ENCODE assay signal across 20 cellular contexts in genomic region chr2:69588945-69589344, GRCh38. TPM values are rescaled to one million over a fixed set of nuclear protein-coding genes. Genes with fewer than 3 reads are reported as not detected.
DNase-seq lines count a peak whose midpoint lies in the region; ATAC-seq and TF ChIP-seq lines count a peak whose summit lies in the region.
"Had no signal": no experiment of that assay in that cellular context is flagged by ENCODE, and none has a peak within 500 bp of the region (broad histone marks: within the 10 kb centered on the region; RNA-seq: fewer than 3 reads in every experiment).

No MANE protein-coding gene starts in this region.

- no peak overlapping the region for H3K27ac ChIP-seq in liver (ENCODE audit: low read depth in 1 of 2, low read length in 2 of 2)
- H3K27ac ChIP-seq: esophagus muscularis mucosa, left lung had no signal

- peak; percentile 10 to 22 for TF ChIP-seq RAD21 in liver (IDR thresholded peaks at IDR 0.05)

- no peak overlapping the region for H3K9ac ChIP-seq in liver (ENCODE audit: low read depth in 1 of 2, low read length in 2 of 2)

- DNase-seq in stimulated activated naive CD8-positive, alpha-beta T cell treated with anti-CD3 and anti-CD28 coated beads, Interleukin-15, Interleukin-2, amounts not matched to agents 100 U/mL and 50 U/mL, for 24 hours = no peak
- DNase-seq in NCI-H2227 treated with DMSO at 0.1 percent for 48 hours (lab: John Stamatoyannopoulos, UW) (no peak), endothelial cell (ENCODE audit: low spot score) (no peak)
- DNase-seq: activated CD4-positive, alpha-beta T cell treated with anti-CD3 and anti-CD28 coated beads, Interleukin-2, amount 10 ng/mL, durations not matched to agents 7 days and 5 days; AML-193; amniotic stem cell; left lung; NCI-H1092 treated with DMSO at 0.1 percent for 48 hours; NCI-H2107; NCI-H524; nucleus accumbens; stimulated activated naive B cell treated with anti-CD40 and anti-IgM and Interleukin-4, amounts not matched to agents 10 μg/mL and 1 μg/mL and 100 μg/mL, for 72 hours had no signal

- H3K4me3 Mint-ChIP-seq in stimulated activated naive CD8-positive, alpha-beta T cell treated with anti-CD3 and anti-CD28 coated beads, Interleukin-15, Interleukin-2, amounts not matched to agents 100 ng/mL and 50 ng/mL, for 24 hours = no peak overlapping the region
- peak overlapping the region; percentile 44 for H3K4me3 Mint-ChIP-seq in activated T-helper 17 cell treated with anti-CD3 and anti-CD28 coated beads, Interleukin-2, amount 50 U/mL, for 72 hours
- H3K4me3 Mint-ChIP-seq in endothelial cell (ENCODE audit: unreplicated experiment) = no peak overlapping the region
- H3K4me3 Mint-ChIP-seq: activated CD4-positive, alpha-beta T cell treated with anti-CD3 and anti-CD28 coated beads, Interleukin-2, amount 10 ng/mL, durations not matched to agents 7 days and 5 days; GM23338; stimulated activated naive B cell treated with anti-CD40 and anti-IgM and Interleukin-4, amounts not matched to agents 10 μg/mL and 1 μg/mL and 100 μg/mL, for 72 hours; type B pancreatic cell had no signal

- H3K4me1 ChIP-seq in liver (ENCODE audit: control insufficient read depth in 4 of 4, insufficient read depth in 4 of 4, low read length in 3 of 4) = peaks cover 0 to 5% (median 3%) of the 10 kb centered on the region in 4 donors

- H3K4me3 ChIP-seq in liver (ENCODE audit: low read depth in 1 of 3, low read length in 3 of 3) = no peak overlapping the region
- H3K4me3 ChIP-seq: esophagus muscularis mucosa, GM23338, left lung had no signal

- H3K9me3 ChIP-seq in liver (ENCODE audit: control insufficient read depth in 4 of 4, low read length in 3 of 4) = no peaks in the 10 kb centered on the region
- H3K9me3 ChIP-seq: esophagus muscularis mucosa, left lung had no signal

- H3K36me3 Mint-ChIP-seq in stimulated activated naive CD8-positive, alpha-beta T cell treated with anti-CD3 and anti-CD28 coated beads, Interleukin-15, Interleukin-2, amounts not matched to agents 100 ng/mL and 50 ng/mL, for 24 hours (ENCODE audit: low read depth) = peaks cover 3% of the 10 kb centered on the region
- peaks cover 12% of the 10 kb centered on the region for H3K36me3 Mint-ChIP-seq in activated T-helper 17 cell treated with anti-CD3 and anti-CD28 coated beads, Interleukin-2, amount 50 U/mL, for 72 hours (ENCODE audit: low read depth)
- no peaks in the 10 kb centered on the region for H3K36me3 Mint-ChIP-seq in endothelial cell (ENCODE audit: low read depth, unreplicated experiment)
- H3K36me3 Mint-ChIP-seq: stimulated activated naive B cell treated with anti-CD40 and anti-IgM and Interleukin-4, amounts not matched to agents 10 μg/mL and 1 μg/mL and 100 μg/mL, for 72 hours; type B pancreatic cell had no signal

- TF ChIP-seq CTCF in liver (IDR thresholded peaks at IDR 0.05; ENCODE audit: low read depth, low read length, missing input control) = no peak
- no peak for TF ChIP-seq CTCF in endothelial cell (IDR thresholded peaks at IDR 0.05; ENCODE audit: unreplicated experiment)

- no peaks in the 10 kb centered on the region for H3K27me3 ChIP-seq in liver (ENCODE audit: control insufficient read depth in 4 of 4, insufficient read depth in 4 of 4, low read length in 3 of 4)
- H3K27me3 ChIP-seq: esophagus muscularis mucosa, left lung had no signal

- ATAC-seq in stimulated activated naive CD8-positive, alpha-beta T cell treated with anti-CD3 and anti-CD28 coated beads, Interleukin-15, Interleukin-2, amounts not matched to agents 100 U/mL and 50 U/mL, for 24 hours = no peak
- no peak for ATAC-seq in activated T-helper 17 cell treated with anti-CD3 and anti-CD28 coated beads, Interleukin-2, amount 50 U/mL, for 72 hours (replicated peaks)
- ATAC-seq in HG02759 (IDR thresholded peaks at IDR 0.05; ENCODE audit: unreplicated experiment) (no peak), HG03442 (IDR thresholded peaks at IDR 0.05; ENCODE audit: unreplicated experiment) (no peak)
- ATAC-seq: left lung; stimulated activated naive B cell treated with anti-CD40 and anti-IgM and Interleukin-4, amounts not matched to agents 10 μg/mL and 1 μg/mL and 100 μg/mL, for 72 hours had no signal

- H3K36me3 ChIP-seq in liver (ENCODE audit: control insufficient read depth in 4 of 4, insufficient read depth in 3 of 4, low read depth in 1 of 4, low read length in 3 of 4) = no peaks in the 10 kb centered on the region
- H3K36me3 ChIP-seq: esophagus muscularis mucosa, left lung had no signal

- peaks cover 80% of the 10 kb centered on the region for H3K4me1 Mint-ChIP-seq in stimulated activated naive CD8-positive, alpha-beta T cell treated with anti-CD3 and anti-CD28 coated beads, Interleukin-15, Interleukin-2, amounts not matched to agents 100 ng/mL and 50 ng/mL, for 24 hours (ENCODE audit: low read depth)
- H3K4me1 Mint-ChIP-seq in activated T-helper 17 cell treated with anti-CD3 and anti-CD28 coated beads, Interleukin-2, amount 50 U/mL, for 72 hours = peaks cover 63% of the 10 kb centered on the region
- peaks cover 18% of the 10 kb centered on the region for H3K4me1 Mint-ChIP-seq in endothelial cell (ENCODE audit: unreplicated experiment)

- 61% methylated on average over 6 of the region's 6 CpGs for WGBS in liver

- no peaks in the 10 kb centered on the region for H3K27me3 Mint-ChIP-seq in stimulated activated naive CD8-positive, alpha-beta T cell treated with anti-CD3 and anti-CD28 coated beads, Interleukin-15, Interleukin-2, amounts not matched to agents 100 ng/mL and 50 ng/mL, for 24 hours
- H3K27me3 Mint-ChIP-seq in activated T-helper 17 cell treated with anti-CD3 and anti-CD28 coated beads, Interleukin-2, amount 50 U/mL, for 72 hours = no peaks in the 10 kb centered on the region
- H3K27me3 Mint-ChIP-seq in endothelial cell (ENCODE audit: unreplicated experiment) = no peaks in the 10 kb centered on the region
- H3K27me3 Mint-ChIP-seq: activated CD4-positive, alpha-beta T cell treated with anti-CD3 and anti-CD28 coated beads, Interleukin-2, amount 10 ng/mL, durations not matched to agents 7 days and 5 days; type B pancreatic cell had no signal

- H3K9me3 Mint-ChIP-seq in stimulated activated naive CD8-positive, alpha-beta T cell treated with anti-CD3 and anti-CD28 coated beads, Interleukin-15, Interleukin-2, amounts not matched to agents 100 ng/mL and 50 ng/mL, for 24 hours = no peaks in the 10 kb centered on the region
- no peaks in the 10 kb centered on the region for H3K9me3 Mint-ChIP-seq in activated T-helper 17 cell treated with anti-CD3 and anti-CD28 coated beads, Interleukin-2, amount 50 U/mL, for 72 hours
- H3K9me3 Mint-ChIP-seq in endothelial cell (ENCODE audit: unreplicated experiment) = no peaks in the 10 kb centered on the region
- H3K9me3 Mint-ChIP-seq: activated CD4-positive, alpha-beta T cell treated with anti-CD3 and anti-CD28 coated beads, Interleukin-2, amount 10 ng/mL, durations not matched to agents 7 days and 5 days; GM23338; stimulated activated naive B cell treated with anti-CD40 and anti-IgM and Interleukin-4, amounts not matched to agents 10 μg/mL and 1 μg/mL and 100 μg/mL, for 72 hours; type B pancreatic cell had no signal

- peak overlapping the region; percentile 56 for H3K27ac Mint-ChIP-seq in stimulated activated naive CD8-positive, alpha-beta T cell treated with anti-CD3 and anti-CD28 coated beads, Interleukin-15, Interleukin-2, amounts not matched to agents 100 ng/mL and 50 ng/mL, for 24 hours
- no peak overlapping the region for H3K27ac Mint-ChIP-seq in activated T-helper 17 cell treated with anti-CD3 and anti-CD28 coated beads, Interleukin-2, amount 50 U/mL, for 72 hours
- no peak overlapping the region for H3K27ac Mint-ChIP-seq in endothelial cell (ENCODE audit: unreplicated experiment)
- H3K27ac Mint-ChIP-seq: GM23338; stimulated activated naive B cell treated with anti-CD40 and anti-IgM and Interleukin-4, amounts not matched to agents 10 μg/mL and 1 μg/mL and 100 μg/mL, for 72 hours; type B pancreatic cell had no signal

TF ChIP-seq in liver, 16 proteins besides CTCF, POLR2A, EP300 and RAD21 (continues in another document):
- TF ChIP-seq FOXA1 (IDR thresholded peaks at IDR 0.05) (no peak), RXRA (IDR thresholded peaks at IDR 0.05) (peak; percentile 73 to 86), HNF4A (conservative IDR thresholded peaks at IDR 0.05) (peak; percentile 92), HNF4G (IDR thresholded peaks at IDR 0.05) (peak; percentile 63), MAX (IDR thresholded peaks at IDR 0.05) (peak; percentile 35), FOXA2 (IDR thresholded peaks at IDR 0.05) (no peak), SP1 (IDR thresholded peaks at IDR 0.05) (peak; percentile 47), REST (IDR thresholded peaks at IDR 0.05) (no peak), GABPA (IDR thresholded peaks at IDR 0.05 in 1 of 2, conservative IDR thresholded peaks at IDR 0.05 in 1 of 2) (no peak)

RNA-seq across cellular contexts. Expression of gene AAK1, which starts 54.6 kb away (rescaled TPM):
- 100 to 1,000 TPM in 1 of 2 donors, 10 to 100 TPM in 1; 94.3 to 203 TPM for total RNA-seq in activated T-helper 17 cell treated with anti-CD3 and anti-CD28 coated beads, Interleukin-2, amount 50 U/mL, for 72 hours
- total RNA-seq in liver (10 to 100 TPM in 1 of 2 donors, 1 to 10 TPM in 1; 8.8 to 13.7 TPM), endothelial cell (ENCODE audit: unreplicated experiment) (144 TPM)
- 10 to 100 TPM in 1 of 2 donors, 1 to 10 TPM in 1; 3.9 to 14.3 TPM for polyA plus RNA-seq in liver
